In genomic region chr13:76594435-76594834, GRCh38 we compare ENCODE assay signal across 40 cellular contexts.
"Had no signal": no experiment of that assay in that cellular context is flagged by ENCODE, and none has a peak within 500 bp of the region (broad histone marks: within the 10 kb centered on the region; RNA-seq: fewer than 3 reads in every experiment).

No MANE protein-coding gene starts in this region.

- FAIRE-seq: astrocyte, bronchial epithelial cell had no signal

- H3K27me3 Mint-ChIP-seq: activated naive CD4-positive, alpha-beta T cell treated with anti-CD3 and anti-CD28 coated beads, Interleukin-2, amount 10 ng/mL, durations not matched to agents 7 days and 5 days; activated naive CD8-positive, alpha-beta T cell treated with anti-CD3 and anti-CD28 coated beads for 36 hours; activated naive CD8-positive, alpha-beta T cell treated with anti-CD3 and anti-CD28 coated beads, Interleukin-2, amount 10 ng/mL, durations not matched to agents 7 days and 5 days; activated naive CD8-positive, alpha-beta T cell treated with anti-CD3 and anti-CD28 coated beads, Interleukin-2, amount 50 U/mL, for 24 hours; activated T-helper 17 cell treated with anti-CD3 and anti-CD28 coated beads, Interleukin-2, amount 50 U/mL, for 72 hours; central memory CD8-positive, alpha-beta T cell had no signal

- H3K36me3 ChIP-seq: adrenal gland, ascending aorta, brain microvascular endothelial cell, breast epithelium, cardiac muscle cell had no signal

- H3K4me3 ChIP-seq: adrenal gland, ascending aorta, body of pancreas, breast epithelium, cardiac muscle cell had no signal

- H3K27me3 ChIP-seq: adrenal gland, ascending aorta, brain microvascular endothelial cell, breast epithelium had no signal

- H3K4me1 ChIP-seq: adrenal gland, ascending aorta, body of pancreas, breast epithelium had no signal

- DNase-seq: activated effector memory CD4-positive, alpha-beta T cell treated with anti-CD3 and anti-CD28 coated beads, Interleukin-2, amount 50 U/mL, for 16 hours; activated effector memory CD4-positive, alpha-beta T cell treated with Interleukin-2 at 50 U/mL for 16 hours; activated gamma-delta T cell; activated gamma-delta T cell treated with Interleukin-2 at 50 U/mL for 16 hours; activated naive CD4-positive, alpha-beta T cell; activated naive CD4-positive, alpha-beta T cell treated with anti-CD3 and anti-CD28 coated beads for 36 hours; activated naive CD4-positive, alpha-beta T cell treated with anti-CD3 and anti-CD28 coated beads, Interleukin-2, amount 10 ng/mL, durations not matched to agents 7 days and 5 days; activated naive CD4-positive, alpha-beta T cell treated with anti-CD3 and anti-CD28 coated beads, Interleukin-2, amount 50 U/mL, for 16 hours; activated naive CD4-positive, alpha-beta T cell treated with Interleukin-2 at 50 U/mL for 16 hours; activated naive CD8-positive, alpha-beta T cell treated with anti-CD3 and anti-CD28 coated beads for 36 hours; activated naive CD8-positive, alpha-beta T cell treated with anti-CD3 and anti-CD28 coated beads, Interleukin-2, amount 10 ng/mL, durations not matched to agents 7 days and 5 days; activated naive CD8-positive, alpha-beta T cell treated with anti-CD3 and anti-CD28 coated beads, Interleukin-2, amount 50 U/mL, for 24 hours; activated T-cell treated with anti-CD3 and anti-CD28 coated beads, Interleukin-2, amount 50 U/mL, for 1 hour; activated T-cell treated with anti-CD3 and anti-CD28 coated beads, Interleukin-2, amount 50 U/mL, for 24 hours; activated T-cell treated with anti-CD3 and anti-CD28 coated beads, Interleukin-2, amount 50 U/mL, for 4 hours; activated T-cell treated with anti-CD3 and anti-CD28 coated beads, Interleukin-2, amount 50 U/mL, for 48 hours; activated T-cell treated with anti-CD3 and anti-CD28 coated beads, Interleukin-2, amount 50 U/mL, for 72 hours; adrenal gland; amniotic stem cell; amygdala; anterior cingulate cortex; aorta; body of pancreas; brain microvascular endothelial cell; caudate nucleus; central memory CD4-positive, alpha-beta T cell; cerebellar nuclear complex had no signal

- H3K27ac Mint-ChIP-seq: activated naive CD4-positive, alpha-beta T cell treated with anti-CD3 and anti-CD28 coated beads for 36 hours; activated naive CD4-positive, alpha-beta T cell treated with anti-CD3 and anti-CD28 coated beads, Interleukin-2, amount 10 ng/mL, durations not matched to agents 7 days and 5 days; activated naive CD4-positive, alpha-beta T cell treated with anti-CD3 and anti-CD28 coated beads, Interleukin-2, amount 50 U/mL, for 24 hours; activated naive CD4-positive, alpha-beta T cell treated with anti-CD3 and anti-CD28 coated beads, Interleukin-2, amount 50 U/mL, for 72 hours; activated naive CD8-positive, alpha-beta T cell; activated naive CD8-positive, alpha-beta T cell treated with anti-CD3 and anti-CD28 coated beads for 36 hours; activated naive CD8-positive, alpha-beta T cell treated with anti-CD3 and anti-CD28 coated beads, Interleukin-2, amount 10 ng/mL, durations not matched to agents 7 days and 5 days; activated naive CD8-positive, alpha-beta T cell treated with anti-CD3 and anti-CD28 coated beads, Interleukin-2, amount 50 U/mL, for 24 hours; activated T-cell treated with anti-CD3 and anti-CD28 coated beads, Interleukin-2, amount 50 U/mL, for 24 hours; activated T-cell treated with anti-CD3 and anti-CD28 coated beads, Interleukin-2, amount 50 U/mL, for 72 hours; activated T-helper 1 cell treated with anti-CD3 and anti-CD28 coated beads, Interleukin-12 subunit alpha, Interleukin-12 subunit beta, Interleukin-2, Interleukin-4 antibody, amounts not matched to agents 30 ng/mL and 10 ng/mL and 1 ng/mL, durations not matched to agents 14 hours and 24 hours and 36 hours; activated T-helper 17 cell treated with anti-CD3 and anti-CD28 coated beads, Interleukin-2, amount 50 U/mL, for 72 hours; activated T-helper 2 cell treated with anti-CD3 and anti-CD28 coated beads, Interferon-gamma antibody, Interleukin-2, Interleukin-4, amounts not matched to agents 10 μg/mL and 5 μg/mL and 100 μg/mL, durations not matched to agents 14 hours and 24 hours and 36 hours; brain had no signal

- ATAC-seq: activated naive CD4-positive, alpha-beta T cell treated with anti-CD3 and anti-CD28 coated beads, Interleukin-2, amount 50 U/mL, for 72 hours; activated naive CD8-positive, alpha-beta T cell treated with anti-CD3 and anti-CD28 coated beads, Interleukin-2, amount 50 U/mL, for 24 hours; activated T-cell treated with anti-CD3 and anti-CD28 coated beads, Interleukin-2, amount 50 U/mL, for 4 hours; activated T-cell treated with anti-CD3 and anti-CD28 coated beads, Interleukin-2, amount 50 U/mL, for 72 hours; activated T-helper 17 cell treated with anti-CD3 and anti-CD28 coated beads, Interleukin-2, amount 50 U/mL, for 72 hours; body of pancreas had no signal

- H3K9me3 Mint-ChIP-seq: activated naive CD4-positive, alpha-beta T cell treated with anti-CD3 and anti-CD28 coated beads, Interleukin-2, amount 10 ng/mL, durations not matched to agents 7 days and 5 days; activated naive CD4-positive, alpha-beta T cell treated with anti-CD3 and anti-CD28 coated beads, Interleukin-2, amount 50 U/mL, for 24 hours; activated naive CD4-positive, alpha-beta T cell treated with anti-CD3 and anti-CD28 coated beads, Interleukin-2, amount 50 U/mL, for 72 hours; activated naive CD8-positive, alpha-beta T cell treated with anti-CD3 and anti-CD28 coated beads, Interleukin-2, amount 10 ng/mL, durations not matched to agents 7 days and 5 days; activated naive CD8-positive, alpha-beta T cell treated with anti-CD3 and anti-CD28 coated beads, Interleukin-2, amount 50 U/mL, for 24 hours; activated T-cell treated with anti-CD3 and anti-CD28 coated beads, Interleukin-2, amount 50 U/mL, for 24 hours; activated T-cell treated with anti-CD3 and anti-CD28 coated beads, Interleukin-2, amount 50 U/mL, for 4 hours; activated T-helper 1 cell treated with anti-CD3 and anti-CD28 coated beads, Interleukin-12 subunit alpha, Interleukin-12 subunit beta, Interleukin-2, Interleukin-4 antibody, amounts not matched to agents 30 ng/mL and 10 ng/mL and 1 ng/mL, durations not matched to agents 14 hours and 24 hours and 36 hours; activated T-helper 17 cell treated with anti-CD3 and anti-CD28 coated beads, Interleukin-2, amount 50 U/mL, for 72 hours; activated T-helper 2 cell treated with anti-CD3 and anti-CD28 coated beads, Interferon-gamma antibody, Interleukin-2, Interleukin-4, amounts not matched to agents 10 μg/mL and 5 μg/mL and 100 μg/mL, durations not matched to agents 14 hours and 24 hours and 36 hours; central memory CD8-positive, alpha-beta T cell had no signal

- H3K4me3 Mint-ChIP-seq: activated naive CD4-positive, alpha-beta T cell treated with anti-CD3 and anti-CD28 coated beads for 36 hours; activated naive CD4-positive, alpha-beta T cell treated with anti-CD3 and anti-CD28 coated beads, Interleukin-2, amount 10 ng/mL, durations not matched to agents 7 days and 5 days; activated naive CD4-positive, alpha-beta T cell treated with anti-CD3 and anti-CD28 coated beads, Interleukin-2, amount 50 U/mL, for 24 hours; activated naive CD8-positive, alpha-beta T cell; activated naive CD8-positive, alpha-beta T cell treated with anti-CD3 and anti-CD28 coated beads for 36 hours; activated naive CD8-positive, alpha-beta T cell treated with anti-CD3 and anti-CD28 coated beads, Interleukin-2, amount 10 ng/mL, durations not matched to agents 7 days and 5 days; activated naive CD8-positive, alpha-beta T cell treated with anti-CD3 and anti-CD28 coated beads, Interleukin-2, amount 50 U/mL, for 24 hours; activated T-cell treated with anti-CD3 and anti-CD28 coated beads, Interleukin-2, amount 50 U/mL, for 24 hours; activated T-cell treated with anti-CD3 and anti-CD28 coated beads, Interleukin-2, amount 50 U/mL, for 4 hours; activated T-cell treated with anti-CD3 and anti-CD28 coated beads, Interleukin-2, amount 50 U/mL, for 72 hours; activated T-helper 1 cell treated with anti-CD3 and anti-CD28 coated beads, Interleukin-12 subunit alpha, Interleukin-12 subunit beta, Interleukin-2, Interleukin-4 antibody, amounts not matched to agents 30 ng/mL and 10 ng/mL and 1 ng/mL, durations not matched to agents 14 hours and 24 hours and 36 hours; activated T-helper 17 cell treated with anti-CD3 and anti-CD28 coated beads, Interleukin-2, amount 50 U/mL, for 72 hours; brain; central memory CD8-positive, alpha-beta T cell had no signal

- H3K36me3 Mint-ChIP-seq: activated naive CD4-positive, alpha-beta T cell treated with anti-CD3 and anti-CD28 coated beads, Interleukin-2, amount 10 ng/mL, durations not matched to agents 7 days and 5 days; activated naive CD4-positive, alpha-beta T cell treated with anti-CD3 and anti-CD28 coated beads, Interleukin-2, amount 50 U/mL, for 24 hours; activated naive CD4-positive, alpha-beta T cell treated with anti-CD3 and anti-CD28 coated beads, Interleukin-2, amount 50 U/mL, for 72 hours; activated naive CD8-positive, alpha-beta T cell; activated naive CD8-positive, alpha-beta T cell treated with anti-CD3 and anti-CD28 coated beads for 36 hours; activated naive CD8-positive, alpha-beta T cell treated with anti-CD3 and anti-CD28 coated beads, Interleukin-2, amount 10 ng/mL, durations not matched to agents 7 days and 5 days; brain had no signal

- H3K4me1 Mint-ChIP-seq: activated naive CD4-positive, alpha-beta T cell treated with anti-CD3 and anti-CD28 coated beads, Interleukin-2, amount 10 ng/mL, durations not matched to agents 7 days and 5 days; activated naive CD4-positive, alpha-beta T cell treated with anti-CD3 and anti-CD28 coated beads, Interleukin-2, amount 50 U/mL, for 24 hours; activated naive CD8-positive, alpha-beta T cell treated with anti-CD3 and anti-CD28 coated beads for 36 hours; activated naive CD8-positive, alpha-beta T cell treated with anti-CD3 and anti-CD28 coated beads, Interleukin-2, amount 10 ng/mL, durations not matched to agents 7 days and 5 days; activated naive CD8-positive, alpha-beta T cell treated with anti-CD3 and anti-CD28 coated beads, Interleukin-2, amount 50 U/mL, for 24 hours; activated T-helper 17 cell treated with anti-CD3 and anti-CD28 coated beads, Interleukin-2, amount 50 U/mL, for 72 hours; central memory CD8-positive, alpha-beta T cell had no signal

- H3K27ac ChIP-seq: adrenal gland, ascending aorta, body of pancreas, brain microvascular endothelial cell, breast epithelium, cardiac muscle cell had no signal

- H3K9me3 ChIP-seq: adrenal gland, ascending aorta, body of pancreas, breast epithelium had no signal
